12 cellular contexts compared by ENCODE assay signal in the genomic region with DNA sequence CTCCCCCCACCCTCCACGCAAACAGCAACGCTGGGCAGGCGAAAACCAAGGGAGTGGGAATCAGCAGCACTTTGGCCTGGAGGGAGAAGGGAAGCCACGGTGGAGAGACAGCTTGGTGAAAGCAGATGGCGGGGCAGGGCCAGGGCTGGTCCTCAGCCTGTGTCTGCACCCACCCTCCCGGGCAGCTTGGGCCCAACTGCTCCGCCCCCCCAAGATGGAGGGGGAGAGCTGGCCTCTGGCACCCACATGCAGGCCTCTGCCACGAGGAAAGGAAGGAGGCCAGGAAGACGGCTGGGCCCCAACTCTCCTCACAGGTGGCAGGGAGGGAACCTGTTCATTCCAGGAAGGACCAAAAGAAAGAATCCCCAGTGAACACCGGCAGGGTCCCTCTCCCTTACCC. TPM values are rescaled to one million over a fixed set of nuclear protein-coding genes. Genes with fewer than 3 reads are reported as not detected.
DNase-seq lines count a peak whose midpoint lies in the region; ATAC-seq and TF ChIP-seq lines count a peak whose summit lies in the region.
"Had no signal": no experiment of that assay in that cellular context is flagged by ENCODE, and none has a peak within 500 bp of the region (broad histone marks: within the 10 kb centered on the region; RNA-seq: fewer than 3 reads in every experiment).

No MANE protein-coding gene starts in this region.

- H3K27me3 Mint-ChIP-seq in T-helper 2 cell treated with Interferon-gamma antibody and Interleukin-4, amounts not matched to agents 5 μg/mL and 100 μg/mL, for 36 hours (ENCODE audit: low read depth), result no peaks in the 10 kb centered on the region

- CTCF ChIA-PET in mammary epithelial cell (lab: Charles Lee; ENCODE audit: low non-redundant PET), result no interaction called here

- no peak overlapping the region for H2AFZ ChIP-seq in mammary epithelial cell (ENCODE audit: low read depth, low read length)

- H3K27ac ChIP-seq in mammary epithelial cell (ENCODE audit: insufficient read depth, low read depth, low read length) (peak overlapping the region; percentile 92), muscle layer of colon (ENCODE audit: low read depth, low read length) (peak overlapping the region; percentile 3), tibial nerve (peak overlapping the region; percentile 87 to 99 (median 95))

- H3K27me3 ChIP-seq in mammary epithelial cell (ENCODE audit: insufficient read depth, low read length), result no peaks in the 10 kb centered on the region
- no peaks in the 10 kb centered on the region for H3K27me3 ChIP-seq in muscle layer of colon (ENCODE audit: control insufficient read depth in 1 of 2, insufficient read depth in 2 of 2, low read length in 2 of 2)
- no peaks in the 10 kb centered on the region for H3K27me3 ChIP-seq in tibial nerve

- peaks cover 15% of the 10 kb centered on the region for H3K4me1 Mint-ChIP-seq in T-helper 2 cell treated with Interferon-gamma antibody and Interleukin-4, amounts not matched to agents 5 μg/mL and 100 μg/mL, for 36 hours (ENCODE audit: low read depth)

- H3K36me3 ChIP-seq in mammary epithelial cell (ENCODE audit: insufficient read depth, low read length) (peaks cover 2% of the 10 kb centered on the region), muscle layer of colon (ENCODE audit: insufficient read depth, low read length) (peaks cover 6% of the 10 kb centered on the region), tibial nerve (peaks cover 0 to 49% (median 0%) of the 10 kb centered on the region in 3 donors)

- dilution Hi-C loops in mammary epithelial cell (cut with HindIII; ENCODE audit: low sequenced_read_pairs), result no loop called here

- TSS peak; percentile 6 for BruUV-seq in mammary epithelial cell (replicated peaks; lab: Mats Ljungman, UMichigan)

- 57% methylated on average over 6 of the region's 10 CpGs for WGBS in mammary epithelial cell (ENCODE audit: low coverage, missing lambda C conversion rate)
- WGBS in tibial nerve, 2 donors, result 42 to 47% methylated on average over 8 to 10 of the region's 10 CpGs

- peaks cover 55% of the 10 kb centered on the region for H3K4me1 ChIP-seq in mammary epithelial cell (ENCODE audit: insufficient read depth, low read length)
- peaks cover 27% of the 10 kb centered on the region for H3K4me1 ChIP-seq in muscle layer of colon (ENCODE audit: insufficient read depth, low read length)
- peaks cover 0 to 49% (median 30%) of the 10 kb centered on the region in 4 donors for H3K4me1 ChIP-seq in tibial nerve

- H3K4me3 Mint-ChIP-seq in T-helper 2 cell treated with Interferon-gamma antibody and Interleukin-4, amounts not matched to agents 5 μg/mL and 100 μg/mL, for 36 hours, result no peak overlapping the region
- H3K4me3 Mint-ChIP-seq: naive B cell; stimulated activated naive B cell treated with anti-CD40 and anti-IgM and Interleukin-4, amounts not matched to agents 10 μg/mL and 1 μg/mL and 100 μg/mL, for 72 hours had no signal

- intact Hi-C loops in mammary epithelial cell (cut with micrococcal nuclease), result loop anchor here (1.0 to 5.0 kb wide), 2 partner anchors 9 to 133 kb away; no protein-coding TSS in a partner anchor

- no peaks in the 10 kb centered on the region for H3K36me3 Mint-ChIP-seq in T-helper 2 cell treated with Interferon-gamma antibody and Interleukin-4, amounts not matched to agents 5 μg/mL and 100 μg/mL, for 36 hours (ENCODE audit: low read depth)
- H3K36me3 Mint-ChIP-seq: naive B cell had no signal

- peak overlapping the region; percentile 31 for H3K27ac Mint-ChIP-seq in T-helper 2 cell treated with Interferon-gamma antibody and Interleukin-4, amounts not matched to agents 5 μg/mL and 100 μg/mL, for 36 hours

- ATAC-seq in GM18858 (IDR thresholded peaks at IDR 0.05; ENCODE audit: unreplicated experiment), result no peak
- ATAC-seq: stimulated activated naive B cell treated with anti-CD40 and anti-IgM and Interleukin-4, amounts not matched to agents 10 μg/mL and 1 μg/mL and 100 μg/mL, for 72 hours had no signal

- no peaks in the 10 kb centered on the region for H4K20me1 ChIP-seq in mammary epithelial cell (ENCODE audit: insufficient read depth, low read length)

- TF ChIP-seq CTCF in mammary epithelial cell (conservative IDR thresholded peaks at IDR 0.05 in 1 of 2, IDR thresholded peaks at IDR 0.05 in 1 of 2; ENCODE audit: extremely low read depth in 1 of 2, insufficient read depth in 1 of 2, low read depth in 1 of 2, low read length in 2 of 2) (no peak), tibial nerve (IDR thresholded peaks at IDR 0.05) (no peak)

- H3K9ac ChIP-seq in mammary epithelial cell (ENCODE audit: insufficient read depth, low read length), result peak overlapping the region; percentile 52
- no peak overlapping the region for H3K9ac ChIP-seq in muscle layer of colon (ENCODE audit: low read length)

- no peak for DNase-seq in T-helper 2 cell treated with Interferon-gamma antibody and Interleukin-4, amounts not matched to agents 5 μg/mL and 100 μg/mL, for 36 hours (ENCODE audit: low spot score)
- DNase-seq in T-helper 2 cell (no peak), mammary epithelial cell (no peak), tibial nerve (ENCODE audit: low spot score in 2 of 2) (no peak), EL (no peak)
- no peak for DNase-seq in activated CD4-positive, CD25-positive, alpha-beta regulatory T cell (lab: John Stamatoyannopoulos, UW)
- DNase-seq: dermis blood vessel endothelial cell; naive B cell; NCI-H1105; stimulated activated naive B cell treated with anti-CD40 and anti-IgM and Interleukin-4, amounts not matched to agents 10 μg/mL and 1 μg/mL and 100 μg/mL, for 72 hours had no signal

- peaks cover 6% of the 10 kb centered on the region for H3K79me2 ChIP-seq in mammary epithelial cell (ENCODE audit: insufficient read depth, low read length)

- H3K4me3 ChIP-seq in mammary epithelial cell (replicated peaks in 1 of 3; ENCODE audit: insufficient read depth in 1 of 3, low read depth in 2 of 3, low read length in 3 of 3) (no peak overlapping the region), muscle layer of colon (ENCODE audit: low read depth in 1 of 2, low read length in 2 of 2) (no peak overlapping the region), tibial nerve (no peak overlapping the region)

- TF ChIP-seq POLR2A in tibial nerve (IDR thresholded peaks at IDR 0.05), result no peak

- no peaks in the 10 kb centered on the region for H3K9me3 ChIP-seq in mammary epithelial cell (replicated peaks; ENCODE audit: insufficient read depth, low read length)
- no peaks in the 10 kb centered on the region for H3K9me3 ChIP-seq in muscle layer of colon (ENCODE audit: low read length)
- H3K9me3 ChIP-seq in tibial nerve, result no peaks in the 10 kb centered on the region

- no peak overlapping the region for H3K4me2 ChIP-seq in mammary epithelial cell (ENCODE audit: insufficient read depth, low read depth, low read length)

- H3K9me3 Mint-ChIP-seq in T-helper 2 cell treated with Interferon-gamma antibody and Interleukin-4, amounts not matched to agents 5 μg/mL and 100 μg/mL, for 36 hours, result no peaks in the 10 kb centered on the region
- H3K9me3 Mint-ChIP-seq: naive B cell; stimulated activated naive B cell treated with anti-CD40 and anti-IgM and Interleukin-4, amounts not matched to agents 10 μg/mL and 1 μg/mL and 100 μg/mL, for 72 hours had no signal

- TF ChIP-seq EP300 in tibial nerve (IDR thresholded peaks at IDR 0.05), result peak in 1 of 2 donors; percentile 19

- in situ Hi-C loops in mammary epithelial cell (cut with MboI; ENCODE audit: low sequenced_read_pairs in 2 of 2), result no loop called here

RNA-seq across cellular contexts. Expression of a gene that starts 17.9 kb away (rescaled TPM):
- 10 to 100 TPM; 17.0 to 48.5 TPM for total RNA-seq in mammary epithelial cell
- polyA plus RNA-seq in mammary epithelial cell, result 13.9 TPM
- polyA minus RNA-seq in mammary epithelial cell, result 5.3 TPM
- total RNA-seq in tibial nerve, result 100 to 1,000 TPM in 2 of 4 donors, 10 to 100 TPM in 2; 68.1 to 110 (median 96.8) TPM

RNA-seq across cellular contexts. Expression of a gene that starts 38.0 kb away (rescaled TPM):
- 10 to 100 TPM; 12.8 to 20.2 TPM for total RNA-seq in mammary epithelial cell
- polyA plus RNA-seq in mammary epithelial cell, result 7.8 TPM
- 7.9 TPM for polyA minus RNA-seq in mammary epithelial cell
- 10 to 100 TPM; 48.5 to 60.3 (median 55.1) TPM for total RNA-seq in tibial nerve

RNA-seq across cellular contexts. Expression of a gene that starts 53.2 kb away (rescaled TPM):
- total RNA-seq in mammary epithelial cell, result 10 to 100 TPM; 26.2 to 68.5 TPM
- 41.1 TPM for polyA plus RNA-seq in mammary epithelial cell
- polyA minus RNA-seq in mammary epithelial cell, result 58.2 TPM
- 100 to 1,000 TPM in 1 of 4 donors, 10 to 100 TPM in 3; 61.1 to 138 (median 72.0) TPM for total RNA-seq in tibial nerve

Comparison
In these comparisons a context has a peak if more than half of its experiments do, and no peak if none do; other contexts are left out.
1. H3K27ac ChIP-seq: peak in every context shown above with its lines; median percentile 95 in tibial nerve; 92 in mammary epithelial cell; 3 in muscle layer of colon.